11 cellular contexts compared by ENCODE assay signal in genomic region chr3:149553781-149554451, GRCh38.
DNase-seq lines count a peak whose midpoint lies in the region; ATAC-seq, FAIRE-seq and TF ChIP-seq lines count a peak whose summit lies in the region.
"Had no signal": no experiment of that assay in that cellular context is flagged by ENCODE, and none has a peak within 500 bp of the region (broad histone marks: within the 10 kb centered on the region; RNA-seq: fewer than 3 reads in every experiment).

No MANE protein-coding gene starts in this region.

- no peak overlapping the region for H4K91ac ChIP-seq in mesenchymal stem cell (ENCODE audit: low read length)

- no peak overlapping the region for H2AFZ ChIP-seq in mesenchymal stem cell (ENCODE audit: low read depth, low read length)

- no peak for TF ChIP-seq CTCF in Panc1 (IDR thresholded peaks at IDR 0.05)

- H3K18ac ChIP-seq in mesenchymal stem cell (ENCODE audit: low read depth in 1 of 2, low read length in 2 of 2) = no peak overlapping the region

- no peak overlapping the region for H2BK12ac ChIP-seq in mesenchymal stem cell (ENCODE audit: low read length in 2 of 2)

- H3K4me1 ChIP-seq in Panc1 (ENCODE audit: control insufficient read depth, insufficient read depth, low read length) (peaks cover 93% of the 10 kb centered on the region), esophagus (ENCODE audit: control insufficient read depth in 2 of 2, insufficient read depth in 2 of 2, low read length in 1 of 2) (no peaks in the 10 kb centered on the region), mesenchymal stem cell (ENCODE audit: control insufficient read depth, insufficient read depth, low read depth, low read length) (peaks cover 12% of the 10 kb centered on the region), thymus (ENCODE audit: control insufficient read depth, insufficient read depth, low read length) (peaks cover 3% of the 10 kb centered on the region)

- H2BK15ac ChIP-seq in mesenchymal stem cell (ENCODE audit: low read depth, poor library complexity, severe bottlenecking) = no peak overlapping the region

- H2AK5ac ChIP-seq in mesenchymal stem cell (ENCODE audit: low read length, severe bottlenecking) = peak overlapping the region; percentile 47

- POLR2A ChIA-PET in Panc1 (lab: Charles Lee) = interaction anchor here (0.6 to 1.1 kb wide), 4 partner anchors 27 to 353 kb away, joined by 3 to 7 read pairs (median 6); partner anchors contain the start of gene WWTR1

- H3K9me3 ChIP-seq in Panc1 (ENCODE audit: control insufficient read depth, insufficient read depth, low read depth, low read length) (no peaks in the 10 kb centered on the region), esophagus (ENCODE audit: control insufficient read depth in 2 of 2, insufficient read depth in 1 of 2, low read depth in 1 of 2, low read length in 1 of 2) (no peaks in the 10 kb centered on the region), mesenchymal stem cell (ENCODE audit: control insufficient read depth, low read length) (no peaks in the 10 kb centered on the region), thymus (ENCODE audit: control insufficient read depth) (no peaks in the 10 kb centered on the region)

- H2BK120ac ChIP-seq in mesenchymal stem cell (ENCODE audit: low read depth, low read length) = peak overlapping the region; percentile 21

- no TSS peak for BruUV-seq in Panc1 (replicated peaks; lab: Mats Ljungman, UMichigan)

- H3K27me3 ChIP-seq in Panc1 (ENCODE audit: control insufficient read depth, insufficient read depth, low read length) (no peaks in the 10 kb centered on the region), esophagus (ENCODE audit: control insufficient read depth in 1 of 2, insufficient read depth in 2 of 2, low read length in 2 of 2) (no peaks in the 10 kb centered on the region), mesenchymal stem cell (ENCODE audit: control insufficient read depth in 1 of 2, insufficient read depth in 1 of 2, low read length in 2 of 2) (no peaks in the 10 kb centered on the region), thymus (ENCODE audit: control insufficient read depth, insufficient read depth) (no peaks in the 10 kb centered on the region)

- 56 to 59% methylated on average over 13 of the region's 13 CpGs for WGBS in esophagus, 2 donors
- WGBS in mesenchymal stem cell = 27% methylated on average over 13 of the region's 13 CpGs
- 71% methylated on average over 13 of the region's 13 CpGs for WGBS in thymus

- no peak overlapping the region for H4K8ac ChIP-seq in mesenchymal stem cell (ENCODE audit: low read length)

- no peak overlapping the region for H3K23ac ChIP-seq in mesenchymal stem cell (ENCODE audit: low read length in 2 of 2)

- peak overlapping the region; percentile 10 for H3K4me2 ChIP-seq in mesenchymal stem cell (ENCODE audit: low read length, poor library complexity, severe bottlenecking)

- H3K9ac ChIP-seq in mesenchymal stem cell (ENCODE audit: low read length) = peak overlapping the region; percentile 86

- H3K27ac ChIP-seq in Panc1 (ENCODE audit: low read length) (peak overlapping the region; percentile 100), esophagus (ENCODE audit: low read depth in 2 of 2, low read length in 1 of 2) (peak overlapping the region; percentile 47 to 61), mesenchymal stem cell (ENCODE audit: low read length, poor library complexity, severe bottlenecking) (peak overlapping the region; percentile 89), thymus (ENCODE audit: low read depth) (peak overlapping the region; percentile 46)

- intact Hi-C loops in Panc1 (cut with micrococcal nuclease; ENCODE audit: unreplicated experiment) = no loop called here

- peak overlapping the region in 1 of 2 experiments; percentile 85 for H3K4ac ChIP-seq in mesenchymal stem cell (ENCODE audit: low read depth in 1 of 2, low read length in 2 of 2)

- CTCF ChIA-PET in Panc1 (lab: Charles Lee) = no interaction called here

- H3K4me3 ChIP-seq in Panc1 (ENCODE audit: low read depth in 2 of 2, low read length in 2 of 2) (no peak overlapping the region), esophagus (ENCODE audit: low read depth in 1 of 2, low read length in 2 of 2) (no peak overlapping the region), mesenchymal stem cell (ENCODE audit: insufficient read depth in 1 of 2, low read depth in 1 of 2, low read length in 2 of 2) (peak overlapping the region in 1 of 2 experiments; percentile 64), thymus (ENCODE audit: low read length) (no peak overlapping the region)

- peaks cover 8% of the 10 kb centered on the region for H3K79me1 ChIP-seq in mesenchymal stem cell (replicated peaks; ENCODE audit: low read length, poor library complexity, severe bottlenecking)

- no peak overlapping the region for H3K14ac ChIP-seq in mesenchymal stem cell (ENCODE audit: low read length in 2 of 2)

- DNase-seq in Panc1 (ENCODE audit: low read depth, low spot score) = no peak
- peak; percentile 90 for DNase-seq in mesenchymal stem cell
- DNase-seq in NCI-H69 (lab: John Stamatoyannopoulos, UW) = no peak
- no peak for DNase-seq in RCC 7860 (ENCODE audit: low spot score)
- no peak for DNase-seq in CD1c-positive myeloid dendritic cell (ENCODE audit: extremely low spot score)
- DNase-seq: activated naive CD4-positive, alpha-beta T cell treated with Interleukin-2 at 50 U/mL for 16 hours; NCI-H1105 treated with DMSO at 0.1 percent for 48 hours; T-helper 17 cell had no signal

- FAIRE-seq in RCC 7860 (lab: Jason Lieb, UNC) = no peak

- in situ Hi-C loops in Panc1 (cut with HindIII; ENCODE audit: low pct_unique_long_range_greater_than_20kb, low sequenced_read_pairs) = no loop called here

- H2BK5ac ChIP-seq in mesenchymal stem cell (ENCODE audit: low read depth, low read length, poor library complexity, severe bottlenecking) = no peak overlapping the region

- no peak for ATAC-seq in Panc1
- no peak for ATAC-seq in GM19395 (IDR thresholded peaks at IDR 0.05; ENCODE audit: unreplicated experiment)
- ATAC-seq: T-helper 17 cell had no signal

- H3K36me3 ChIP-seq in Panc1 (ENCODE audit: control insufficient read depth, insufficient read depth, low read length) = peaks cover 13% of the 10 kb centered on the region
- H3K36me3 ChIP-seq in esophagus (ENCODE audit: control insufficient read depth in 2 of 2, insufficient read depth in 2 of 2, low read length in 1 of 2) = no peaks in the 10 kb centered on the region
- H3K36me3 ChIP-seq in mesenchymal stem cell (ENCODE audit: control insufficient read depth in 1 of 2, insufficient read depth in 2 of 2, low read depth in 1 of 2, low read length in 2 of 2) = peaks cover 5 to 31% of the 10 kb centered on the region in 2 experiments
- no peaks in the 10 kb centered on the region for H3K36me3 ChIP-seq in thymus (ENCODE audit: control insufficient read depth, insufficient read depth)

Comparison
In these comparisons a context has a peak if more than half of its experiments do, and no peak if none do; other contexts are left out.
1. H3K27ac ChIP-seq: peak in every context shown above with its lines; median percentile 100 in Panc1; 89 in mesenchymal stem cell; 54 in esophagus; 46 in thymus.